In genomic region chr1:219927298-219927955, GRCh38 we compare ENCODE assay signal across 9 cellular contexts. TPM values are rescaled to one million over a fixed set of nuclear protein-coding genes. Genes with fewer than 3 reads are reported as not detected.
DNase-seq lines count a peak whose midpoint lies in the region; FAIRE-seq and TF ChIP-seq lines count a peak whose summit lies in the region.
"Had no signal": no experiment of that assay in that cellular context is flagged by ENCODE, and none has a peak within 500 bp of the region (broad histone marks: within the 10 kb centered on the region; RNA-seq: fewer than 3 reads in every experiment).

No MANE protein-coding gene starts in this region.

- H4K5ac ChIP-seq in H1 (ENCODE audit: insufficient read length, low read depth, low read length), result no peak overlapping the region

- H3K9me3 ChIP-seq in HUES48 (ENCODE audit: control insufficient read depth, insufficient read depth, low read length) (no peaks in the 10 kb centered on the region), H1 (ENCODE audit: insufficient read depth in 2 of 2, low read depth in 1 of 2, low read length in 1 of 2) (no peaks in the 10 kb centered on the region; a peak in 1 of 4 replicates), osteoblast (ENCODE audit: low read depth, low read length) (no peaks in the 10 kb centered on the region)

- no peak overlapping the region for H3K56ac ChIP-seq in H1 (replicated peaks; ENCODE audit: insufficient read length, low read depth, low read length)

- no peak overlapping the region for H3K14ac ChIP-seq in H1 (ENCODE audit: insufficient read length)

- H3K4me1 ChIP-seq in HUES48 (ENCODE audit: control insufficient read depth, insufficient read depth, low read length) (0 out of 2 replicates have a peak, but pooled peaks cover 2% of the 10 kb centered on the region), H1 (replicated peaks in 1 of 4; ENCODE audit: control insufficient read depth in 3 of 4, insufficient read depth in 4 of 4, low read length in 3 of 4) (peaks cover 0 to 8% (median 4%) of the 10 kb centered on the region in 4 experiments; a peak in 3 of 7 replicates), osteoblast (ENCODE audit: insufficient read depth, low read length) (no peaks in the 10 kb centered on the region)

- WGBS in H1 (ENCODE audit: extremely low coverage in 1 of 2, insufficient coverage in 1 of 2, insufficient read length in 1 of 2, insufficient replicate concordance in 2 of 2, low coverage in 1 of 2, low lambda C conversion rate in 2 of 2, missing lambda C conversion rate in 1 of 2), 2 experiments, result 19 to 100% methylated on average over 1 to 25 of the region's 31 CpGs

- H3K27me3 ChIP-seq in GM06990 (replicated peaks; ENCODE audit: control insufficient read depth, insufficient read depth, low read length) (peaks cover 4% of the 10 kb centered on the region), HUES48 (ENCODE audit: control insufficient read depth, insufficient read depth, low read length) (peaks cover 33% of the 10 kb centered on the region), H1 (replicated peaks in 1 of 4; ENCODE audit: control insufficient read depth in 3 of 4, extremely low read depth in 1 of 4, insufficient read depth in 3 of 4, low read length in 3 of 4) (peaks cover 0 to 28% (median 23%) of the 10 kb centered on the region in 4 experiments; a peak in 6 of 7 replicates), osteoblast (ENCODE audit: insufficient read depth, low read length) (peaks cover 29% of the 10 kb centered on the region)

- no peak overlapping the region for H2BK15ac ChIP-seq in H1 (ENCODE audit: low read length)

- no peak overlapping the region for H4K91ac ChIP-seq in H1 (replicated peaks; ENCODE audit: insufficient read length, low read length)

- CTCF ChIA-PET in H1 (lab: Charles Lee; ENCODE audit: partially characterized antibody), result interaction anchor here (0.5 to 1.0 kb wide), 5 partner anchors 37 to 1667 kb away, joined by 3 to 4 read pairs (median 3); no protein-coding TSS in a partner anchor

- no peaks in the 10 kb centered on the region for H3K79me1 ChIP-seq in H1 (ENCODE audit: low read depth, low read length)

- peak overlapping the region; percentile 45 for H3K4me3 ChIP-seq in GM06990 (replicated peaks; ENCODE audit: low read depth, low read length)
- H3K4me3 ChIP-seq in HUES48 (ENCODE audit: low read depth, low read length), result peak overlapping the region; percentile 74
- H3K4me3 ChIP-seq in H1 (ENCODE audit: extremely low read depth in 1 of 4, insufficient read depth in 2 of 4, low read depth in 3 of 4, low read length in 4 of 4), result peak overlapping the region; percentile 44 to 67 (median 62)
- peak overlapping the region; percentile 53 for H3K4me3 ChIP-seq in osteoblast (ENCODE audit: insufficient read depth, low read length)

- no peak overlapping the region for H3K4ac ChIP-seq in H1 (replicated peaks; ENCODE audit: insufficient read length, low read depth, low read length)

- H2AFZ ChIP-seq in H1 (ENCODE audit: low read length), result peak overlapping the region; percentile 77; the same call in 1 of the 2 replicates
- peak overlapping the region; percentile 59 for H2AFZ ChIP-seq in osteoblast (ENCODE audit: low read length)

- H3K27ac ChIP-seq in HUES48 (ENCODE audit: low read depth, low read length) (no peak overlapping the region), H1 (ENCODE audit: low read depth, low read length) (no peak overlapping the region), osteoblast (ENCODE audit: low read depth, low read length) (no peak overlapping the region)

- no peak overlapping the region for H2BK120ac ChIP-seq in H1 (replicated peaks; ENCODE audit: low read depth, low read length)

- DNase-seq in GM06990 (ENCODE audit: extremely low read depth, insufficient read length), result no peak
- DNase-seq in H1 (ENCODE audit: low read depth in 1 of 2, low spot score in 2 of 2), result peak in 1 of 2 experiments; percentile 27
- DNase-seq in osteoblast (ENCODE audit: insufficient read length, low spot score, missing footprints), result no peak
- no peak for DNase-seq in HCEC 1CT
- DNase-seq in putamen (ENCODE audit: low spot score), result no peak
- no peak for DNase-seq in NCI-H524 treated with DMSO at 0.1 percent for 48 hours (lab: John Stamatoyannopoulos, UW)
- DNase-seq in middle frontal gyrus (ENCODE audit: extremely low spot score, low spot score), result no peak
- DNase-seq: left colon had no signal

- peak overlapping the region; percentile 84 to 99 for H3K4me2 ChIP-seq in H1 (ENCODE audit: insufficient read depth in 1 of 2, low read depth in 2 of 2, low read length in 2 of 2)
- H3K4me2 ChIP-seq in osteoblast (ENCODE audit: insufficient read depth, low read length), result peak overlapping the region; percentile 67

- H3K18ac ChIP-seq in H1 (ENCODE audit: extremely low read depth, low read length), result no peak overlapping the region

- H4K20me1 ChIP-seq in H1 (replicated peaks in 1 of 2; ENCODE audit: control insufficient read depth in 1 of 2, insufficient read depth in 2 of 2, low read length in 2 of 2), result no peaks in the 10 kb centered on the region
- no peaks in the 10 kb centered on the region for H4K20me1 ChIP-seq in osteoblast (ENCODE audit: insufficient read depth, low read length)

- TF ChIP-seq CTCF in GM06990 (IDR thresholded peaks at IDR 0.05; ENCODE audit: insufficient read depth, low read length, poor library complexity, severe bottlenecking) (no peak), H1 (IDR thresholded peaks at IDR 0.05; ENCODE audit: control extremely low read depth in 1 of 3, insufficient read depth in 1 of 3, low read depth in 1 of 3, low read length in 3 of 3) (no peak), osteoblast (IDR thresholded peaks at IDR 0.05; ENCODE audit: extremely low read depth, low read depth, low read length) (no peak)

- no peak overlapping the region for H2AK5ac ChIP-seq in H1 (ENCODE audit: low read depth, low read length)

- no peak overlapping the region for H3K9ac ChIP-seq in HUES48 (ENCODE audit: low read depth, low read length)
- no peak overlapping the region for H3K9ac ChIP-seq in H1 (replicated peaks in 1 of 4; ENCODE audit: extremely low read depth in 1 of 4, low read depth in 3 of 4, low read length in 3 of 4)

- TF ChIP-seq RAD21 in H1 (IDR thresholded peaks at IDR 0.05 in 1 of 2, conservative IDR thresholded peaks at IDR 0.05 in 1 of 2; ENCODE audit: low read depth in 2 of 2, low read length in 2 of 2), result no peak

- POLR2A ChIA-PET in H1 (lab: Charles Lee; ENCODE audit: partially characterized antibody), result interaction anchor here (0.8 to 1.5 kb wide), 4 partner anchors 10 to 93 kb away, joined by 3 to 5 read pairs (median 4); no protein-coding TSS in a partner anchor

- TF ChIP-seq POLR2A in H1 (IDR thresholded peaks at IDR 0.05; ENCODE audit: control extremely low read depth in 1 of 2, low read depth in 2 of 2, low read length in 2 of 2), result no peak

- H2BK5ac ChIP-seq in H1 (ENCODE audit: low read depth, low read length), result 0 out of 2 replicates have a peak overlapping the region, but pooled peaks have one; percentile 13

- no peak for FAIRE-seq in H1 (lab: Jason Lieb, UNC)

- no peak overlapping the region for H2BK20ac ChIP-seq in H1 (ENCODE audit: low read length)

- no peaks in the 10 kb centered on the region for H3K36me3 ChIP-seq in GM06990 (ENCODE audit: control insufficient read depth, insufficient read depth, low read length)
- no peaks in the 10 kb centered on the region for H3K36me3 ChIP-seq in HUES48 (ENCODE audit: control insufficient read depth, insufficient read depth, low read length)
- H3K36me3 ChIP-seq in H1 (ENCODE audit: control insufficient read depth in 2 of 4, insufficient read depth in 4 of 4, low read length in 3 of 4), result no peaks in the 10 kb centered on the region
- H3K36me3 ChIP-seq in osteoblast (ENCODE audit: insufficient read depth, low read length), result no peaks in the 10 kb centered on the region

- TF ChIP-seq EP300 in H1 (IDR thresholded peaks at IDR 0.05; ENCODE audit: borderline replicate concordance in 1 of 2, low read depth in 2 of 2, low read length in 2 of 2), result no peak

- no peak overlapping the region for H3K23ac ChIP-seq in H1 (ENCODE audit: insufficient read length)

- peaks cover 11% of the 10 kb centered on the region; the same call in 1 of the 2 replicates for H3K23me2 ChIP-seq in H1 (ENCODE audit: low read depth, low read length)

- no peak overlapping the region for H2BK12ac ChIP-seq in H1 (ENCODE audit: low read depth, low read length)

- H3K79me2 ChIP-seq in H1 (ENCODE audit: control insufficient read depth in 1 of 2, insufficient read depth in 2 of 2, low read length in 2 of 2) (no peaks in the 10 kb centered on the region), osteoblast (ENCODE audit: insufficient read depth, low read length) (no peaks in the 10 kb centered on the region)

- peak overlapping the region; percentile 71; the same call in 1 of the 2 replicates for H4K8ac ChIP-seq in H1 (ENCODE audit: extremely low read depth, insufficient read depth, low read length)

TF ChIP-seq in H1, 55 proteins besides CTCF, POLR2A, EP300 and RAD21:
- TF ChIP-seq USF2 (IDR thresholded peaks at IDR 0.05; ENCODE audit: low read length) (no peak), FOSL1 (IDR thresholded peaks at IDR 0.05; ENCODE audit: insufficient read depth, low read depth, low read length) (no peak), POU5F1 (IDR thresholded peaks at IDR 0.05; ENCODE audit: low read depth, low read length) (no peak), CEBPB (IDR thresholded peaks at IDR 0.05; ENCODE audit: low read depth, low read length) (0 out of 2 replicates have a peak, but pooled peaks have one; percentile 27)

RNA-seq across cellular contexts. Expression of gene SLC30A10, which starts 0.9 kb away (rescaled TPM):
- 0.15 and 0.61 TPM in 2 replicates for total RNA-seq in H1 (2021; fragmentation: NEBNext Ultra II Directional; extraction: Animal tissue kit (Norgen Biotek cat#: 25700))
- polyA plus RNA-seq in H1 (2011; rRNA removed), result 0.23 and 0.47 TPM in 2 replicates
- 0.56 TPM for polyA plus RNA-seq in H1 (2011; cell fraction: cytosol; rRNA removed)
- 1.2 TPM for polyA plus RNA-seq in H1 (2011; cell fraction: nucleus; rRNA removed)
- 0.31 to 0.39 TPM (median 0.36 TPM) in 4 replicates for polyA plus RNA-seq in H1 (2012, experiment 1 of 2)
- polyA plus RNA-seq in H1 (2012, experiment 2 of 2), result 0.08 TPM
- polyA plus RNA-seq in H1 (2013, experiment 1 of 2), result 0.14 TPM
- 0.17 TPM for polyA plus RNA-seq in H1 (2013, experiment 2 of 2)
- polyA minus RNA-seq in H1 (2011; rRNA and poly(A)+ RNA removed), result 0.73 and 0.85 TPM in 2 replicates
- not detected for polyA minus RNA-seq in H1 (2011; cell fraction: cytosol; rRNA and poly(A)+ RNA removed)
- 1.6 TPM for polyA minus RNA-seq in H1 (2011; cell fraction: nucleus; rRNA and poly(A)+ RNA removed)
- total RNA-seq in osteoblast, result 0.36 TPM in 1 of 2 replicates, not detected in the other
